8 cellular contexts compared by ENCODE assay signal in genomic region chr5:163459465-163459887, GRCh38. TPM values are rescaled to one million over a fixed set of nuclear protein-coding genes. Genes with fewer than 3 reads are reported as not detected.
DNase-seq lines count a peak whose midpoint lies in the region; ATAC-seq and TF ChIP-seq lines count a peak whose summit lies in the region.

No MANE protein-coding gene starts in this region.

- H3K9me3 Mint-ChIP-seq in WTC11, result no peaks in the 10 kb centered on the region
- H3K9me3 Mint-ChIP-seq in stimulated activated effector memory CD8-positive, alpha-beta T cell treated with anti-CD3 and anti-CD28 coated beads, Interleukin-12 subunit alpha, Interleukin-12 subunit beta, amount 100 ng/mL, for 72 hours, result no peaks in the 10 kb centered on the region

- ATAC-seq in GM19351 (IDR thresholded peaks at IDR 0.05; ENCODE audit: unreplicated experiment) (peak; percentile 6), HG03378 (IDR thresholded peaks at IDR 0.05; ENCODE audit: unreplicated experiment) (peak; percentile 0), WTC11 (no peak)
- ATAC-seq in stimulated activated effector memory CD8-positive, alpha-beta T cell treated with anti-CD3 and anti-CD28 coated beads, Interleukin-12 subunit alpha, Interleukin-12 subunit beta, amount 100 ng/mL, for 72 hours, result no peak

- H3K9me3 ChIP-seq in iPS-15b (ENCODE audit: control insufficient read depth, insufficient read depth, low read length), result no peaks in the 10 kb centered on the region

- DNase-seq in BJ (ENCODE audit: low read depth), result no peak
- no peak for DNase-seq in WTC11 (ENCODE audit: low spot score)
- DNase-seq in stimulated activated effector memory CD8-positive, alpha-beta T cell treated with anti-CD3 and anti-CD28 coated beads, Interleukin-12 subunit alpha, Interleukin-12 subunit beta, amount 100 ng/mL, for 72 hours (ENCODE audit: low spot score in 2 of 2), result no peak
- no peak for DNase-seq in NCI-H128 (lab: John Stamatoyannopoulos, UW; ENCODE audit: unreplicated experiment)
- no peak for DNase-seq in stimulated activated naive CD4-positive, alpha-beta T cell (lab: John Stamatoyannopoulos, UW)

- peaks cover 30% of the 10 kb centered on the region for H3K4me1 Mint-ChIP-seq in WTC11
- H3K4me1 Mint-ChIP-seq in stimulated activated effector memory CD8-positive, alpha-beta T cell treated with anti-CD3 and anti-CD28 coated beads, Interleukin-12 subunit alpha, Interleukin-12 subunit beta, amount 100 ng/mL, for 72 hours, result peaks cover 24% of the 10 kb centered on the region

- H3K36me3 ChIP-seq in BJ (ENCODE audit: control insufficient read depth, insufficient read depth, low read length) (no peaks in the 10 kb centered on the region), iPS-15b (ENCODE audit: control insufficient read depth, insufficient read depth, low read length) (no peaks in the 10 kb centered on the region)

- H3K9ac ChIP-seq in iPS-15b (ENCODE audit: low read depth, low read length), result peak overlapping the region; percentile 95

- CTCF ChIA-PET in BJ (lab: Yijun Ruan, JAX), result interaction anchor here (1.1 to 1.2 kb wide), 2 partner anchors 22 to 29 kb away, joined by 3 read pairs; partner anchors contain the start of gene CCNG1
- CTCF ChIA-PET in WTC11 (lab: Charles Lee), result interaction anchor here (1.8 to 2.1 kb wide), 3 partner anchors 22 to 51 kb away, joined by 5 to 11 read pairs (median 6); partner anchors contain the start of gene CCNG1

- peaks cover 38% of the 10 kb centered on the region for H3K36me3 Mint-ChIP-seq in WTC11
- H3K36me3 Mint-ChIP-seq in stimulated activated effector memory CD8-positive, alpha-beta T cell treated with anti-CD3 and anti-CD28 coated beads, Interleukin-12 subunit alpha, Interleukin-12 subunit beta, amount 100 ng/mL, for 72 hours, result peaks cover 82% of the 10 kb centered on the region

- peak overlapping the region; percentile 100 for H3K27ac Mint-ChIP-seq in WTC11
- H3K27ac Mint-ChIP-seq in stimulated activated effector memory CD8-positive, alpha-beta T cell treated with anti-CD3 and anti-CD28 coated beads, Interleukin-12 subunit alpha, Interleukin-12 subunit beta, amount 100 ng/mL, for 72 hours, result peak overlapping the region; percentile 99

- TF ChIP-seq CTCF in BJ (IDR thresholded peaks at IDR 0.05; ENCODE audit: insufficient read depth, low read depth, low read length), result no peak
- TF ChIP-seq CTCF in WTC11 (IDR thresholded peaks at IDR 0.05), result no peak

- peaks cover 3% of the 10 kb centered on the region for H3K27me3 Mint-ChIP-seq in WTC11 (ENCODE audit: low read depth)

- peak overlapping the region; percentile 97 for H3K4me3 Mint-ChIP-seq in WTC11
- H3K4me3 Mint-ChIP-seq in stimulated activated effector memory CD8-positive, alpha-beta T cell treated with anti-CD3 and anti-CD28 coated beads, Interleukin-12 subunit alpha, Interleukin-12 subunit beta, amount 100 ng/mL, for 72 hours, result peak overlapping the region; percentile 96

- no peaks in the 10 kb centered on the region for H3K4me1 ChIP-seq in iPS-15b (ENCODE audit: control insufficient read depth, insufficient read depth, low read length)

- no peaks in the 10 kb centered on the region for H3K27me3 ChIP-seq in BJ (ENCODE audit: control insufficient read depth, insufficient read depth, low read length)
- no peaks in the 10 kb centered on the region for H3K27me3 ChIP-seq in iPS-15b (ENCODE audit: control insufficient read depth, insufficient read depth, low read length)

- H3K4me3 ChIP-seq in BJ (ENCODE audit: low read depth, low read length) (peak overlapping the region; percentile 62), iPS-15b (ENCODE audit: low read depth, low read length) (peak overlapping the region; percentile 96)

- POLR2A ChIA-PET in BJ (lab: Charles Lee) (interaction anchor here (0.9 to 1.4 kb wide), 3 partner anchors 19 to 50 kb away, joined by 3 to 6 read pairs (median 5); partner anchors contain the start of gene CCNG1), WTC11 (lab: Charles Lee) (interaction anchor here (0.6 to 5.0 kb wide), 6 partner anchors 9 to 44 kb away, joined by 3 to 77 read pairs (median 5); partner anchors contain the start of genes CCNG1 and MAT2B)

TF ChIP-seq in WTC11, 78 proteins besides CTCF, POLR2A, EP300 and RAD21 (continues in another document):
- TF ChIP-seq ATF2 (CRISPR knock-in tag; IDR thresholded peaks at IDR 0.05; ENCODE audit: borderline replicate concordance, low read depth) (no peak), SMAD3 (CRISPR knock-in tag; IDR thresholded peaks at IDR 0.05; ENCODE audit: borderline replicate concordance) (no peak), ATF6 (CRISPR knock-in tag; IDR thresholded peaks at IDR 0.05) (no peak), TP53 (CRISPR knock-in tag; IDR thresholded peaks at IDR 0.05) (no peak), FOXP4 (CRISPR knock-in tag; IDR thresholded peaks at IDR 0.05) (no peak), ZNF425 (CRISPR knock-in tag; conservative IDR thresholded peaks at IDR 0.05) (no peak), JAZF1 (CRISPR knock-in tag; IDR thresholded peaks at IDR 0.05) (no peak), ATF3 (CRISPR knock-in tag; conservative IDR thresholded peaks at IDR 0.05) (no peak), ZNF423 (CRISPR knock-in tag; IDR thresholded peaks at IDR 0.05) (no peak)

RNA-seq across cellular contexts. Expression of gene NUDCD2, which starts 0.4 kb away (rescaled TPM):
- polyA plus RNA-seq in BJ (2011; rRNA removed), result 2.5 and 6.2 TPM in 2 replicates
- 0.77 and 1.7 TPM in 2 replicates for polyA minus RNA-seq in BJ (2011; rRNA and poly(A)+ RNA removed)
- 68.5 to 73.4 TPM (median 69.4 TPM) in 3 replicates for total RNA-seq in WTC11 (2021)

RNA-seq across cellular contexts. Expression of gene HMMR, which starts 1.0 kb away (rescaled TPM):
- 5.4 and 12.0 TPM in 2 replicates for polyA plus RNA-seq in BJ (2011; rRNA removed)
- polyA minus RNA-seq in BJ (2011; rRNA and poly(A)+ RNA removed), result 2.4 and 2.7 TPM in 2 replicates
- 69.1 to 78.5 TPM (median 73.3 TPM) in 3 replicates for total RNA-seq in WTC11 (2021)

RNA-seq across cellular contexts. Expression of gene CCNG1, which starts 22.1 kb away (rescaled TPM):
- 74.2 and 125 TPM in 2 replicates for polyA plus RNA-seq in BJ (2011; rRNA removed)
- 45.4 and 65.9 TPM in 2 replicates for polyA minus RNA-seq in BJ (2011; rRNA and poly(A)+ RNA removed)
- 395 to 438 TPM (median 433 TPM) in 3 replicates for total RNA-seq in WTC11 (2021)

RNA-seq across cellular contexts. Expression of gene MAT2B, which starts 45.9 kb away (rescaled TPM):
- polyA plus RNA-seq in BJ (2011; rRNA removed), result 23.5 and 40.3 TPM in 2 replicates
- 16.9 and 19.7 TPM in 2 replicates for polyA minus RNA-seq in BJ (2011; rRNA and poly(A)+ RNA removed)
- 51.8 to 55.7 TPM (median 53.1 TPM) in 3 replicates for total RNA-seq in WTC11 (2021)

Comparison
In these comparisons a context has a peak if more than half of its experiments do, and no peak if none do; other contexts are left out.
1. ATAC-seq: peak in GM19351 (single experiment) and HG03378 (single experiment); none in WTC11 (single experiment) and stimulated activated effector memory CD8-positive, alpha-beta T cell treated with anti-CD3 and anti-CD28 coated beads, Interleukin-12 subunit alpha, Interleukin-12 subunit beta, amount 100 ng/mL, for 72 hours (single experiment).